Comparison of ENCODE assay signal across 1 cellular context in genomic region chr1:180930687-180931086, GRCh38.
TF ChIP-seq lines count a peak whose summit lies in the region.

No MANE protein-coding gene starts in this region.

TF ChIP-seq in GM23338, 12 proteins besides CTCF, POLR2A, EP300 and RAD21 (continued from another document):
- TF ChIP-seq ZNF462 (CRISPR knock-in tag; IDR thresholded peaks at IDR 0.05) (no peak), JUNB (IDR thresholded peaks at IDR 0.05; ENCODE audit: unreplicated experiment) (no peak), CREB1 (CRISPR knock-in tag; IDR thresholded peaks at IDR 0.05; ENCODE audit: low read depth) (no peak), EZH2 (IDR thresholded peaks at IDR 0.05; ENCODE audit: low read depth, unreplicated experiment) (no peak), NANOG (IDR thresholded peaks at IDR 0.05; ENCODE audit: borderline replicate concordance) (no peak), EZH2phosphoT487 (IDR thresholded peaks at IDR 0.05; ENCODE audit: unreplicated experiment) (no peak), ETS1 (IDR thresholded peaks at IDR 0.05) (no peak)
